1 cellular context compared by ENCODE assay signal in genomic region chr4:128287159-128287870, GRCh38.
TF ChIP-seq lines count a peak whose summit lies in the region.

Gene PGRMC2 (minus strand): TSS chr4:128287813. CDS start chr4:128287790, 23 bp downstream.

TF ChIP-seq in HepG2, 621 proteins besides CTCF, POLR2A, EP300 and RAD21 (continued from another document):
- TF ChIP-seq ZNF646 (CRISPR knock-in tag; IDR thresholded peaks at IDR 0.05): no peak
- no peak for TF ChIP-seq IRF1 (CRISPR knock-in tag; IDR thresholded peaks at IDR 0.05; ENCODE audit: low read depth)
- no peak for TF ChIP-seq ARNT2 (CRISPR knock-in tag; IDR thresholded peaks at IDR 0.05; ENCODE audit: low read depth)
- TF ChIP-seq SALL2 (CRISPR knock-in tag; IDR thresholded peaks at IDR 0.05): no peak
- no peak for TF ChIP-seq HHEX (CRISPR knock-in tag; IDR thresholded peaks at IDR 0.05)
- no peak for TF ChIP-seq HMG20A (CRISPR knock-in tag; IDR thresholded peaks at IDR 0.05; ENCODE audit: borderline replicate concordance)
- TF ChIP-seq NCOA1 (CRISPR knock-in tag; IDR thresholded peaks at IDR 0.05): no peak
- TF ChIP-seq ZNF253 (CRISPR knock-in tag; IDR thresholded peaks at IDR 0.05; ENCODE audit: borderline replicate concordance): no peak
- no peak for TF ChIP-seq ATF7 (IDR thresholded peaks at IDR 0.05)
- TF ChIP-seq ATF7 (CRISPR knock-in tag; IDR thresholded peaks at IDR 0.05): no peak
- TF ChIP-seq ELF1 (CRISPR knock-in tag; IDR thresholded peaks at IDR 0.05): no peak
- no peak for TF ChIP-seq ZNF740 (CRISPR knock-in tag; IDR thresholded peaks at IDR 0.05)
- no peak for TF ChIP-seq NFE2 (CRISPR knock-in tag; IDR thresholded peaks at IDR 0.05)
- no peak for TF ChIP-seq JUNB (CRISPR knock-in tag; IDR thresholded peaks at IDR 0.05; ENCODE audit: borderline replicate concordance)
- no peak for TF ChIP-seq ZNF589 (CRISPR knock-in tag; conservative IDR thresholded peaks at IDR 0.05)
- TF ChIP-seq BORCS8-MEF2B (CRISPR knock-in tag; IDR thresholded peaks at IDR 0.05): no peak
- TF ChIP-seq KDM1A (CRISPR knock-in tag; IDR thresholded peaks at IDR 0.05): no peak
- no peak for TF ChIP-seq ZNF24 (IDR thresholded peaks at IDR 0.05)
- no peak for TF ChIP-seq ZGPAT (CRISPR knock-in tag; IDR thresholded peaks at IDR 0.05)
- no peak for TF ChIP-seq ZNF513 (CRISPR knock-in tag; conservative IDR thresholded peaks at IDR 0.05)
- TF ChIP-seq FOXM1 (CRISPR knock-in tag; IDR thresholded peaks at IDR 0.05): no peak
- TF ChIP-seq ZFY (CRISPR knock-in tag; IDR thresholded peaks at IDR 0.05): peak; percentile 54; the same call in 1 of the 2 replicates
- TF ChIP-seq ZNF260 (CRISPR knock-in tag; IDR thresholded peaks at IDR 0.05; ENCODE audit: borderline replicate concordance, low read depth): no peak
- no peak for TF ChIP-seq TCF12 (IDR thresholded peaks at IDR 0.05)
- TF ChIP-seq TCF12 (CRISPR knock-in tag; IDR thresholded peaks at IDR 0.05): peak; percentile 53; the same call in 1 of the 2 replicates
- TF ChIP-seq SUZ12 (IDR thresholded peaks at IDR 0.05; ENCODE audit: low read depth, low read length): no peak
- TF ChIP-seq ZBTB40 (IDR thresholded peaks at IDR 0.05): no peak
- TF ChIP-seq ZBTB40 (CRISPR knock-in tag; IDR thresholded peaks at IDR 0.05): no peak
- no peak for TF ChIP-seq ZNF503 (CRISPR knock-in tag; IDR thresholded peaks at IDR 0.05)
- peak; percentile 1; the same call in 1 of the 2 replicates for TF ChIP-seq KAT7 (CRISPR knock-in tag; IDR thresholded peaks at IDR 0.05; ENCODE audit: borderline replicate concordance)
- TF ChIP-seq ZNF883 (CRISPR knock-in tag; IDR thresholded peaks at IDR 0.05; ENCODE audit: not compliant biosample characterization): no peak
- TF ChIP-seq PCBP1 (IDR thresholded peaks at IDR 0.05; ENCODE audit: borderline replicate concordance, low read depth, low read length): 0 out of 2 replicates have a peak, but pooled peaks have one; percentile 5
- no peak for TF ChIP-seq ZSCAN12 (CRISPR knock-in tag; IDR thresholded peaks at IDR 0.05)
- no peak for TF ChIP-seq ZNF367 (CRISPR knock-in tag; IDR thresholded peaks at IDR 0.05; ENCODE audit: borderline replicate concordance)
- TF ChIP-seq ZNF879 (CRISPR knock-in tag; IDR thresholded peaks at IDR 0.05): 0 out of 2 replicates have a peak, but pooled peaks have one; percentile 2
- no peak for TF ChIP-seq ZNF7 (CRISPR knock-in tag; IDR thresholded peaks at IDR 0.05)
- no peak for TF ChIP-seq TFDP1 (CRISPR knock-in tag; IDR thresholded peaks at IDR 0.05; ENCODE audit: borderline replicate concordance)
- TF ChIP-seq ZKSCAN8 (CRISPR knock-in tag; IDR thresholded peaks at IDR 0.05; ENCODE audit: borderline replicate concordance): no peak
- no peak for TF ChIP-seq ZNF136 (CRISPR knock-in tag; IDR thresholded peaks at IDR 0.05; ENCODE audit: low read depth)
- no peak for TF ChIP-seq RFXAP (CRISPR knock-in tag; IDR thresholded peaks at IDR 0.05; ENCODE audit: borderline replicate concordance)
- TF ChIP-seq MTF1 (CRISPR knock-in tag; IDR thresholded peaks at IDR 0.05): no peak
TF ChIP-seq in HepG2: peak in this region for 24.
